ENCODE assay signal across 34 cellular contexts in genomic region chr17:35155246-35155645, GRCh38. TPM values are rescaled to one million over a fixed set of nuclear protein-coding genes. Genes with fewer than 3 reads are reported as not detected.
"Had no signal": no experiment of that assay in that cellular context is flagged by ENCODE, and none has a peak within 500 bp of the region (broad histone marks: within the 10 kb centered on the region; RNA-seq: fewer than 3 reads in every experiment).

No MANE protein-coding gene starts in this region.

- H3K9me3 Mint-ChIP-seq: naive B cell; naive thymus-derived CD8-positive, alpha-beta T cell; natural killer cell treated with Interleukin-12 subunit alpha and Interleukin-12 subunit beta and Interleukin-15 and Interleukin-18, amount 100 ng/mL, for 72 hours; nephron progenitor cell; neural crest cell; stimulated activated memory B cell treated with anti-CD40 and anti-IgM and Interleukin-4, amounts not matched to agents 10 μg/mL and 1 μg/mL and 100 μg/mL, for 72 hours; stimulated activated naive CD8-positive, alpha-beta T cell treated with anti-CD3 and anti-CD28 coated beads, Interleukin-15, Interleukin-2, amounts not matched to agents 100 ng/mL and 50 ng/mL, for 24 hours had no signal

- H3K4me3 Mint-ChIP-seq: naive B cell; naive thymus-derived CD8-positive, alpha-beta T cell; natural killer cell treated with Interleukin-12 subunit alpha and Interleukin-12 subunit beta and Interleukin-15 and Interleukin-18, amount 100 ng/mL, for 72 hours; nephron progenitor cell; neural crest cell; stimulated activated memory B cell treated with anti-CD40 and anti-IgM and Interleukin-4, amounts not matched to agents 10 μg/mL and 1 μg/mL and 100 μg/mL, for 72 hours; stimulated activated naive CD8-positive, alpha-beta T cell treated with anti-CD3 and anti-CD28 coated beads, Interleukin-15, Interleukin-2, amounts not matched to agents 100 ng/mL and 50 ng/mL, for 24 hours had no signal

- H3K36me3 Mint-ChIP-seq: naive B cell; naive thymus-derived CD8-positive, alpha-beta T cell; natural killer cell treated with Interleukin-12 subunit alpha and Interleukin-12 subunit beta and Interleukin-15 and Interleukin-18, amount 100 ng/mL, for 72 hours; stimulated activated memory B cell treated with anti-CD40 and anti-IgM and Interleukin-4, amounts not matched to agents 10 μg/mL and 1 μg/mL and 100 μg/mL, for 72 hours had no signal

- H3K4me2 ChIP-seq: smooth muscle cell had no signal

- H3K27me3 Mint-ChIP-seq: naive thymus-derived CD8-positive, alpha-beta T cell; natural killer cell treated with Interleukin-12 subunit alpha and Interleukin-12 subunit beta and Interleukin-15 and Interleukin-18, amount 100 ng/mL, for 72 hours; stimulated activated naive CD8-positive, alpha-beta T cell treated with anti-CD3 and anti-CD28 coated beads, Interleukin-15, Interleukin-2, amounts not matched to agents 100 ng/mL and 50 ng/mL, for 24 hours had no signal

- H3K27ac ChIP-seq: pancreas, psoas muscle, right lobe of liver, skin epidermis, spleen, stomach, thoracic aorta, thyroid gland, tibial nerve, upper lobe of left lung, uterus had no signal

- DNase-seq: naive B cell; naive thymus-derived CD8-positive, alpha-beta T cell; nephron progenitor cell; occipital lobe; psoas muscle; right cardiac atrium; stimulated activated CD4-positive, alpha-beta T cell treated with anti-CD3 and anti-CD28 coated beads, Interleukin-12 subunit alpha, Interleukin-12 subunit beta, amount 100 ng/mL, for 4 hours; stimulated activated CD4-positive, alpha-beta T cell treated with anti-CD3 and anti-CD28 coated beads, Interleukin-1b, Interleukin-23, amount 100 ng/mL, for 48 hours; stimulated activated CD4-positive, alpha-beta T cell treated with anti-CD3 and anti-CD28 coated beads, Interleukin-4, amount 100 ng/mL, for 1 hour; stimulated activated CD4-positive, alpha-beta T cell treated with anti-CD3 and anti-CD28 coated beads, Interleukin-4, amount 100 ng/mL, for 4 hours; stimulated activated CD8-positive, alpha-beta memory T cell treated with anti-CD3 and anti-CD28 coated beads, Interleukin-4, amount 100 ng/mL, for 48 hours; stimulated activated naive CD4-positive, alpha-beta T cell treated with Interleukin-2 at 50 U/mL for 16 hours; stomach; thyroid gland; uterus had no signal

- H3K9me3 ChIP-seq: pancreas, psoas muscle, right lobe of liver, spleen, stomach, thoracic aorta, thyroid gland, tibial nerve, upper lobe of left lung, uterus had no signal

- ATAC-seq: naive thymus-derived CD8-positive, alpha-beta T cell; natural killer cell treated with Interleukin-12 subunit alpha and Interleukin-12 subunit beta and Interleukin-15 and Interleukin-18, amount 100 ng/mL, for 72 hours; pancreas; psoas muscle; right cardiac atrium; right lobe of liver had no signal

- H3K4me1 ChIP-seq: pancreas, right lobe of liver, stomach, thyroid gland, tibial nerve, upper lobe of left lung, uterus had no signal

- H3K4me1 Mint-ChIP-seq: naive B cell; nephron progenitor cell; neural crest cell; stimulated activated memory B cell treated with anti-CD40 and anti-IgM and Interleukin-4, amounts not matched to agents 10 μg/mL and 1 μg/mL and 100 μg/mL, for 72 hours had no signal

- H3K4me3 ChIP-seq: pancreas, psoas muscle, right lobe of liver, skin epidermis, smooth muscle cell, spleen, stomach, thoracic aorta, thyroid gland, tibial nerve, upper lobe of left lung, uterus had no signal

- H3K27me3 ChIP-seq: pancreas, right lobe of liver, spleen, thyroid gland, tibial nerve, upper lobe of left lung, uterus had no signal

- H3K27ac Mint-ChIP-seq: naive B cell; nephron progenitor cell; progenitor cell of endocrine pancreas; stimulated activated memory B cell treated with anti-CD40 and anti-IgM and Interleukin-4, amounts not matched to agents 10 μg/mL and 1 μg/mL and 100 μg/mL, for 72 hours; stimulated activated naive CD8-positive, alpha-beta T cell treated with anti-CD3 and anti-CD28 coated beads, Interleukin-15, Interleukin-2, amounts not matched to agents 100 ng/mL and 50 ng/mL, for 24 hours had no signal

- H3K36me3 ChIP-seq: pancreas, right lobe of liver, spleen, stomach, thoracic aorta, thyroid gland, tibial nerve, upper lobe of left lung, uterus had no signal

RNA-seq across cellular contexts. Expression of gene UNC45B, which starts 7.6 kb away (rescaled TPM):
- total RNA-seq: neural crest cell, osteocyte, progenitor cell of endocrine pancreas, renal cortical epithelial cell, smooth muscle cell, subcutaneous adipose tissue, temporal lobe, thoracic aorta, thyroid gland, tibial nerve had no signal
- polyA plus RNA-seq: smooth muscle cell had no signal

RNA-seq across cellular contexts. Expression of gene FNDC8, which starts 33.8 kb away (rescaled TPM):
- total RNA-seq: myocyte; naive thymus-derived CD8-positive, alpha-beta T cell; natural killer cell treated with Interleukin-12 subunit alpha and Interleukin-12 subunit beta and Interleukin-15 and Interleukin-18, amount 100 ng/mL, for 72 hours; neural crest cell; occipital lobe; osteocyte; pancreas; progenitor cell of endocrine pancreas; psoas muscle; renal cortical epithelial cell; right cardiac atrium; right lobe of liver; smooth muscle cell; spleen; stomach; subcutaneous adipose tissue; temporal lobe; thoracic aorta; thyroid gland; tibial nerve; upper lobe of left lung; urinary bladder; uterus had no signal
- polyA plus RNA-seq: naive thymus-derived CD8-positive, alpha-beta T cell; pancreas; psoas muscle; right cardiac atrium; smooth muscle cell; stomach had no signal

RNA-seq across cellular contexts. Expression of gene SLC35G3, which starts 38.9 kb away (rescaled TPM):
- total RNA-seq: myocyte; natural killer cell treated with Interleukin-12 subunit alpha and Interleukin-12 subunit beta and Interleukin-15 and Interleukin-18, amount 100 ng/mL, for 72 hours; neural crest cell; occipital lobe; osteocyte; pancreas; progenitor cell of endocrine pancreas; psoas muscle; renal cortical epithelial cell; right cardiac atrium; right lobe of liver; smooth muscle cell; spleen; stomach; subcutaneous adipose tissue; temporal lobe; thoracic aorta; thyroid gland; tibial nerve; upper lobe of left lung; urinary bladder; uterus had no signal
- polyA plus RNA-seq: pancreas, psoas muscle, right cardiac atrium, smooth muscle cell, urinary bladder had no signal
